ENCODE assay signal across 8 cellular contexts in the genomic region with DNA sequence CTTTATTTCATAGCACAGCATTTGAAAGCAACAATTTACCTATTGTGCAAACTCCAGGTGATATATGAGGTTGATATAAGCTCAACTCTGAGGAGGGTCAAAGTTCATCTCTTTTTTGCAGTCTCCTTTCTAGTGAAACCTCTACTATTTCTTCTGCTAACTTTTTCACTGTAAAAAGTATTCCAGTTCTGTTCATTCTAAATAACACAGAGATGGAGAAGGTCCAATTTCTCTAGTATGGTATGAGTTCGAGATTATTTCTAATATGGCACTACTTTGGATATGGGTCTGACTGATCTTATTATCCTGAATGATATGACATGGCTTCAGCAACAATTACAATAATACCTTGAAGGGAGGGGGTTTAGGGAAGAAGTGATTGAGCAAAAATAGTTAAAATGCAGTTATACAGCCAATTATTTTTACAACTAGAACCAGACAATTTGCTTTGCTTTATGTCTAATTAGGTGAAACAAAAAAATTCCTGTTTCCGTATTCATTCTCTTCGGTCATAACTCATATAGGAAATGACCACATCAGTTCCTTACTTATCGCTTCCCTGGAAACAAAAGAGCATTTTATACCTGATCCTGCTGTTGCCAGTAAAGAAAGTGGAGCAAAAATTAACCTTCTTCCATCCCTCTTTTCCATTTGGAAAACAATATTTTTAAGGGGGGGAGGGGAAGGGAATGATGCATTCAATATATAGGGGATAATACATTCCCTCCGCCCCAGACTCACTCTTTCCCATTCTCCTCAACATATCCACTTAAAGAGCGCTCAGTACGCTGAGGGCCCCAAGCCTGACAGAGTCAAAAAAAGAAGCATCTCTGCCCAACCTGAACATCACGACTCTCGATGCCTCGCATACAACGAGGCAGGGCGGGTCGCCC. TPM values are rescaled to one million over a fixed set of nuclear protein-coding genes. Genes with fewer than 3 reads are reported as not detected.
A peak's percentile ranks its signal among the peaks of the same experiment; 100 is the strongest.
DNase-seq lines count a peak whose midpoint lies in the region; ATAC-seq, FAIRE-seq and TF ChIP-seq lines count a peak whose summit lies in the region.

No MANE protein-coding gene starts in this region.

- no peak for TF ChIP-seq CTCF in right atrium auricular region (IDR thresholded peaks at IDR 0.05)
- no peak for TF ChIP-seq CTCF in OCI-LY1 (IDR thresholded peaks at IDR 0.05; ENCODE audit: low read length)
- no peak for TF ChIP-seq CTCF in fibroblast of pulmonary artery (IDR thresholded peaks at IDR 0.05; ENCODE audit: low read length, missing control alignments)

- peak overlapping the region; percentile 89 to 90 for H3K4me3 ChIP-seq in right atrium auricular region
- peak overlapping the region; percentile 61 for H3K4me3 ChIP-seq in OCI-LY1 (ENCODE audit: low read depth, low read length, poor library complexity, severe bottlenecking)
- peak overlapping the region; percentile 69 for H3K4me3 ChIP-seq in fibroblast of pulmonary artery (replicated peaks; ENCODE audit: low read depth, low read length)
- H3K4me3 ChIP-seq in skeletal muscle tissue (ENCODE audit: low read length in 3 of 3), result peak overlapping the region; percentile 71 to 83 (median 80)

- H3K4me1 ChIP-seq in right atrium auricular region, result no peaks in the 10 kb centered on the region
- H3K4me1 ChIP-seq in OCI-LY1 (ENCODE audit: insufficient read depth, low read length, severe bottlenecking), result peaks cover 20% of the 10 kb centered on the region
- peaks cover 5 to 16% (median 7%) of the 10 kb centered on the region in 3 donors for H3K4me1 ChIP-seq in skeletal muscle tissue (ENCODE audit: control insufficient read depth in 3 of 3, insufficient read depth in 3 of 3, low read length in 3 of 3)

- no peak for ATAC-seq in left ventricle myocardium superior

- CTCF ChIA-PET in HEK293T (lab: Yijun Ruan, JAX), result no interaction called here

- intact Hi-C loops in left ventricle myocardium superior (cut with micrococcal nuclease), result no loop called here

- in situ Hi-C loops in KBM-7 (cut with MboI; ENCODE audit: low pct_unique_long_range_greater_than_20kb, low sequenced_read_pairs), result no loop called here

- H3K4me2 ChIP-seq in OCI-LY1 (ENCODE audit: low read length), result peak overlapping the region; percentile 83

- H2AFZ ChIP-seq in OCI-LY1 (ENCODE audit: low read length), result no peak overlapping the region

- no peaks in the 10 kb centered on the region for H3K79me2 ChIP-seq in OCI-LY1 (ENCODE audit: insufficient read depth, low read length)

- H4K20me1 ChIP-seq in OCI-LY1 (ENCODE audit: insufficient read depth, low read length), result no peaks in the 10 kb centered on the region

- H3K36me3 ChIP-seq in right atrium auricular region, result no peaks in the 10 kb centered on the region
- no peaks in the 10 kb centered on the region for H3K36me3 ChIP-seq in OCI-LY1 (ENCODE audit: insufficient read depth, low read length)
- no peaks in the 10 kb centered on the region for H3K36me3 ChIP-seq in skeletal muscle tissue (ENCODE audit: control insufficient read depth in 3 of 3, insufficient read depth in 3 of 3, low read length in 3 of 3)

- POLR2A ChIA-PET in HEK293T (lab: Yijun Ruan, JAX), result no interaction called here

- no peaks in the 10 kb centered on the region for H3K9me2 ChIP-seq in OCI-LY1 (ENCODE audit: low read depth, low read length)

- no peak for DNase-seq in right atrium auricular region (ENCODE audit: low spot score)
- DNase-seq in left ventricle myocardium superior, result no peak
- peak; percentile 27 for DNase-seq in fibroblast of pulmonary artery (ENCODE audit: low read depth)
- no peak for DNase-seq in KBM-7
- DNase-seq in RCC 7860 (ENCODE audit: low spot score), result no peak
- no peak for DNase-seq in HEK293T (ENCODE audit: extremely low spot score)

- H3K9ac ChIP-seq in OCI-LY1 (ENCODE audit: low read length), result peak overlapping the region; percentile 31; the same call in 1 of the 2 replicates
- peak overlapping the region; percentile 67 to 82 (median 79) for H3K9ac ChIP-seq in skeletal muscle tissue (ENCODE audit: low read depth in 1 of 3, low read length in 3 of 3)

- H3K9me3 ChIP-seq in right atrium auricular region, result no peaks in the 10 kb centered on the region
- no peaks in the 10 kb centered on the region for H3K9me3 ChIP-seq in OCI-LY1 (ENCODE audit: low read length)
- H3K9me3 ChIP-seq in skeletal muscle tissue (ENCODE audit: control insufficient read depth in 3 of 3, low read length in 3 of 3), result no peaks in the 10 kb centered on the region

- H3K27ac ChIP-seq in right atrium auricular region, result peak overlapping the region; percentile 98 to 99
- no peak overlapping the region for H3K27ac ChIP-seq in OCI-LY1 (ENCODE audit: low read depth, low read length, poor library complexity, severe bottlenecking)
- H3K27ac ChIP-seq in skeletal muscle tissue (ENCODE audit: low read depth, low read length), result peak overlapping the region; percentile 90

- H3F3A ChIP-seq in OCI-LY1 (ENCODE audit: insufficient read depth, low read length), result peaks cover 5% of the 10 kb centered on the region; the same call in 1 of the 2 replicates

- no peak for FAIRE-seq in RCC 7860 (lab: Jason Lieb, UNC)

- H3K27me3 ChIP-seq in right atrium auricular region (no peaks in the 10 kb centered on the region), OCI-LY1 (ENCODE audit: insufficient read depth, low read length) (no peaks in the 10 kb centered on the region), skeletal muscle tissue (ENCODE audit: control insufficient read depth in 3 of 3, insufficient read depth in 3 of 3, low read length in 3 of 3) (peaks cover 0 to 27% (median 4%) of the 10 kb centered on the region in 3 donors)

TF ChIP-seq in HEK293T, 16 proteins besides CTCF, POLR2A, EP300 and RAD21:
- no peak for TF ChIP-seq L3MBTL2 (conservative IDR thresholded peaks at IDR 0.05)
- TF ChIP-seq LEF1 (IDR thresholded peaks at IDR 0.05; ENCODE audit: borderline replicate concordance), result no peak
- TF ChIP-seq SP1 (IDR thresholded peaks at IDR 0.05), result no peak
- TF ChIP-seq SUZ12 (IDR thresholded peaks at IDR 0.05), result no peak
- TF ChIP-seq BHLHE40 (IDR thresholded peaks at IDR 0.05; ENCODE audit: borderline replicate concordance), result no peak
- TF ChIP-seq ZNF384 (IDR thresholded peaks at IDR 0.05), result no peak
TF ChIP-seq in HEK293T: peak in this region for 0.

RNA-seq across cellular contexts. Expression of a gene that starts 1.0 kb away (rescaled TPM):
- total RNA-seq in right atrium auricular region, result 10 to 100 TPM; 10.9 to 18.8 TPM
- total RNA-seq in left ventricle myocardium superior, result 12.8 TPM
- 22.4 TPM for total RNA-seq in skeletal muscle tissue
